In the genomic region with DNA sequence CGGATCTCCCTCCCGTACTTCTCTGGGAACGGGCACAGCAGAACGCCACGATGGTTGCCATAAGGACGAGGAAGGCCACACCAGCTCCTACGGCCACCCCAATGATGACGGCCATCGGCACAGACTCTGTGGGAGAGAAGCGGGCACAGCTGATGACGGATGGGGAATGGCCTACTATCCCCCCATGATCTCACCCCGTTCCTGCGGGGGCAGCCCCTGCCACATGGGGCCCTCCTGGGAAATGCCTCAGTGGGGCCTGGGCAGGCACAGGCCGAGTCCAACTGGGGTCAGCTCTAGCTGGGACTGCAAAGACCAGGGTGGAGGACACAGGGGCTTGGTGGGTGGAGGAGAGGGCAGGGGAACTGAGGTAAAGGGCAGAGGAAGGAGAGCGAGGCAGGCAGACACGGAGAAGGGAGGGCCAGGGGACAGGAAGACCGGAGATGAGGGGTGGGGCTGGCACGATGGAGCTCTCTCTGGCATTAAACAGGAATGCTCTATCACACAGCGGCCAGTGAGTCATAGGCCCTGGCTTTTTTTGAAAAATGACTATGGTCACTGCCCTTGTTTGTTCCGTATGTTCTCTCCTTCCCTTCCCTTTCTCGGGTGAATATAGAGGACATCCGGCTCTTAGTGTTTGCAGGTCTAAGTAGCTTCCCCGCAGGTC, we compare ENCODE assay signal across 1 cellular context.
TF ChIP-seq lines count a peak whose summit lies in the region.

No MANE protein-coding gene starts in this region.

TF ChIP-seq in SK-N-SH, 30 proteins besides CTCF, POLR2A, EP300 and RAD21 (continued from another document):
- no peak for TF ChIP-seq ZBTB33 (IDR thresholded peaks at IDR 0.05; ENCODE audit: borderline replicate concordance, low read depth)
- TF ChIP-seq FOXM1 (IDR thresholded peaks at IDR 0.05; ENCODE audit: low read depth), result peak; percentile 88
